8 cellular contexts compared by ENCODE assay signal in genomic region chr10:22003964-22004281, GRCh38. TPM values are rescaled to one million over a fixed set of nuclear protein-coding genes. Genes with fewer than 3 reads are reported as not detected.
DNase-seq lines count a peak whose midpoint lies in the region; ATAC-seq and TF ChIP-seq lines count a peak whose summit lies in the region.

No MANE protein-coding gene starts in this region.

- H4K20me1 ChIP-seq in DND-41 (ENCODE audit: insufficient read depth, low read length) = no peaks in the 10 kb centered on the region

- peak overlapping the region; percentile 81 for H3K4me3 Mint-ChIP-seq in chondrocyte (ENCODE audit: unreplicated experiment)

- H3K9me3 ChIP-seq in DND-41 (ENCODE audit: insufficient read depth, low read length, severe bottlenecking) (no peaks in the 10 kb centered on the region), neuron (ENCODE audit: low read length) (no peaks in the 10 kb centered on the region)

- H3K9me3 Mint-ChIP-seq in chondrocyte (ENCODE audit: low read depth) = peaks cover 9% of the 10 kb centered on the region

- no peaks in the 10 kb centered on the region for H3K79me2 ChIP-seq in DND-41 (ENCODE audit: insufficient read depth, low read length)

- H3K4me1 ChIP-seq in DND-41 (ENCODE audit: insufficient read depth, low read length) = peaks cover 35% of the 10 kb centered on the region
- H3K4me1 ChIP-seq in neuron (ENCODE audit: insufficient read depth, low read length) = peaks cover 20% of the 10 kb centered on the region

- TF ChIP-seq CTCF in DND-41 (IDR thresholded peaks at IDR 0.05; ENCODE audit: borderline replicate concordance, extremely low read depth, low read length, poor library complexity, severe bottlenecking) (no peak), chondrocyte (IDR thresholded peaks at IDR 0.05) (no peak)

- peak overlapping the region; percentile 67 for H3K9ac ChIP-seq in DND-41 (ENCODE audit: low read depth, low read length)

- H2AFZ ChIP-seq in DND-41 (ENCODE audit: low read depth, low read length) = peak overlapping the region; percentile 87
- H2AFZ ChIP-seq in neuron (ENCODE audit: low read depth, low read length) = peak overlapping the region; percentile 95

- H3K27me3 ChIP-seq in DND-41 (ENCODE audit: insufficient read depth, low read length, poor library complexity) = peaks cover 10% of the 10 kb centered on the region
- no peaks in the 10 kb centered on the region for H3K27me3 ChIP-seq in neuron (ENCODE audit: insufficient read depth, low read length)

- peak overlapping the region; percentile 64 for H3K27ac ChIP-seq in DND-41 (ENCODE audit: low read length)

- DNase-seq in DND-41 = no peak
- DNase-seq in chondrocyte (ENCODE audit: low spot score) = no peak
- no peak for DNase-seq in NCI-H2227 (lab: John Stamatoyannopoulos, UW; ENCODE audit: unreplicated experiment)

- peaks cover 5% of the 10 kb centered on the region for H3K36me3 Mint-ChIP-seq in chondrocyte (ENCODE audit: low read depth)

- peak overlapping the region; percentile 98 for H3K4me2 ChIP-seq in DND-41 (ENCODE audit: insufficient read depth, low read length)

- ATAC-seq in DND-41 (ENCODE audit: insufficient read depth, low read depth) = no peak
- peak; percentile 3 for ATAC-seq in HG03378 (IDR thresholded peaks at IDR 0.05; ENCODE audit: unreplicated experiment)
- ATAC-seq in GM21528 (IDR thresholded peaks at IDR 0.05; ENCODE audit: low FRiP score, unreplicated experiment) = no peak
- ATAC-seq in GM21423 (IDR thresholded peaks at IDR 0.05; ENCODE audit: unreplicated experiment) = no peak
- no peak for ATAC-seq in HG02870 (IDR thresholded peaks at IDR 0.05; ENCODE audit: unreplicated experiment)

- H3K27ac Mint-ChIP-seq in chondrocyte (ENCODE audit: unreplicated experiment) = peak overlapping the region; percentile 76

- H3K27me3 Mint-ChIP-seq in chondrocyte (ENCODE audit: low read depth) = no peaks in the 10 kb centered on the region

- no peaks in the 10 kb centered on the region for H3K36me3 ChIP-seq in DND-41 (ENCODE audit: insufficient read depth, low read length)
- no peaks in the 10 kb centered on the region for H3K36me3 ChIP-seq in neuron (ENCODE audit: insufficient read depth, low read length)

- H3K4me1 Mint-ChIP-seq in chondrocyte (ENCODE audit: low read depth) = peaks cover 21% of the 10 kb centered on the region

- H3K4me3 ChIP-seq in DND-41 (ENCODE audit: low read depth in 1 of 2, low read length in 2 of 2) (peak overlapping the region; percentile 41 to 64; a peak in 3 of 4 replicates), neuron (ENCODE audit: low read length) (peak overlapping the region; percentile 85)

RNA-seq across cellular contexts. Expression of gene DNAJC1, which starts 0.4 kb away (rescaled TPM):
- total RNA-seq in chondrocyte = 39.9 to 46.5 TPM (median 45.1 TPM) in 3 replicates
